8 cellular contexts compared by ENCODE assay signal in the genomic region with DNA sequence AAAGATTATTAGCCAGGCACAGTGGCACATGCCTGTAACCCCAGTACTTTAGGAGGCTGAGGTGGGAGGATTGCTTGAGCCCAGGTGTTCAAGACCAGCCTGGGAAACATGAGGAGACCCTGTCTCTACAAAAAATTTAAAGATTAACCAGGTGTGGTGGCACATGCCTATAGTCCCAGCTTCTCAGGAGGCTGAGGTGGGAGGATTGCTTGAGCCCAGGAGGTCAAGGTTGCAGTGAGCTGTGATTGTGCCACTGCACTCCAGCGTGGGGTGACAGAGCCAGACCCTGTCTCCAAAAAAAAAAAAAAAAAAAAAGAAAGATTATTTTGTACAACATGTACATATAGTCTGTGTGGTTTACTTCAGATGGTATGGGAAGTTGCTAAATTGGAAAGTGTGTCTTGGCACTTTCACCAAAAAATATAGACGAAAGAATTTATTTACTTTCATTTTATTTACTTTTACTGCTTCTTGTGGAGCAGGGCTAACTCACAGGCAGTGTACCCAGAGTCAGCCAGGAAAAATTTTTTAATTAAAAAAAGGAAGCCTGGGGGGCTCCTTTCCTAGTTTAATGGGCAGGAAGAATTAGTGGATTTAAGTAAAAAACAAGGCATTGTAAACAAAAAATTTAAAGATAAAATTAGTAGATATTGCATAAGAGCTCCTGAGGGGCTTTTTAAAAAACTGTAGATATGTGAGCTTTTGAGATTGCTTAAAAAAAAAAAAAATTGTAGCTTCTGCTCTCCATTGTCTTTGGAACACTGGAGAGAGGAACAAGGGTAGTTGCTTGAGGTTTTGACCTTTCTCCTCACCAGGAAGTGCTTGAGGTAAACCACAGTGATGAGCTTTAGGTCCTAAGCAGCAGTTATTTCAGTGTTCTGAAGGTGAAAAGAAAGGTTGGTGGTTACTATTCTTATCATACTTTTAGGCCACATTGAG. TPM values are rescaled to one million over a fixed set of nuclear protein-coding genes. Genes with fewer than 3 reads are reported as not detected.
DNase-seq lines count a peak whose midpoint lies in the region; ATAC-seq and TF ChIP-seq lines count a peak whose summit lies in the region.

No MANE protein-coding gene starts in this region.

- no peaks in the 10 kb centered on the region for H4K20me1 ChIP-seq in OCI-LY7 (ENCODE audit: insufficient read depth, low read length)

- H3K4me3 ChIP-seq in OCI-LY7 (ENCODE audit: low read depth, low read length, poor library complexity, severe bottlenecking) = no peak overlapping the region
- no peak overlapping the region for H3K4me3 ChIP-seq in vagina
- H3K4me3 ChIP-seq in ascending aorta = no peak overlapping the region

- no TSS peak for BruUV-seq in OCI-LY7 (replicated peaks; lab: Mats Ljungman, UMichigan)

- intact Hi-C loops in OCI-LY7 (cut with micrococcal nuclease; ENCODE audit: unreplicated experiment) (no loop called here), vagina (cut with DNase I) (no loop called here), ascending aorta (cut with DNase I) (no loop called here)

- 0 out of 2 replicates have a peak, but pooled peaks cover 4% of the 10 kb centered on the region for H3K79me2 ChIP-seq in OCI-LY7 (ENCODE audit: insufficient read depth, low read depth, low read length)

- no peak overlapping the region for H2AFZ ChIP-seq in OCI-LY7 (ENCODE audit: low read length)

- H3K27me3 ChIP-seq in vagina (no peaks in the 10 kb centered on the region), ascending aorta (no peaks in the 10 kb centered on the region)

- H3K27ac ChIP-seq in OCI-LY7 (ENCODE audit: low read depth, low read length, poor library complexity, severe bottlenecking) (peak overlapping the region; percentile 7), vagina (no peak overlapping the region), ascending aorta (no peak overlapping the region)

- peaks cover 25% of the 10 kb centered on the region for H3K36me3 ChIP-seq in OCI-LY7 (ENCODE audit: insufficient read depth, low read length)
- peaks cover 0 to 9% of the 10 kb centered on the region in 2 donors for H3K36me3 ChIP-seq in vagina
- H3K36me3 ChIP-seq in ascending aorta = peaks cover 0 to 21% of the 10 kb centered on the region in 2 donors

- DNase-seq in OCI-LY7 (ENCODE audit: low spot score) = peak; percentile 43
- DNase-seq in myocyte (ENCODE audit: low read depth) = peak; percentile 10
- DNase-seq in NAMALWA (ENCODE audit: low spot score) = no peak
- no peak for DNase-seq in NCI-H1092 (lab: John Stamatoyannopoulos, UW)
- DNase-seq in vagina (ENCODE audit: extremely low spot score in 2 of 2) = no peak
- no peak for DNase-seq in ascending aorta (ENCODE audit: low spot score in 2 of 2)

- TF ChIP-seq POLR2A in vagina (IDR thresholded peaks at IDR 0.05) = no peak

- peak; percentile 91 for ATAC-seq in GM18868 (IDR thresholded peaks at IDR 0.05; ENCODE audit: unreplicated experiment)
- peak; percentile 87 for ATAC-seq in HG02623 (IDR thresholded peaks at IDR 0.05; ENCODE audit: unreplicated experiment)

- no peak for TF ChIP-seq CTCF in OCI-LY7 (conservative IDR thresholded peaks at IDR 0.05; ENCODE audit: low read length)
- TF ChIP-seq CTCF in vagina (IDR thresholded peaks at IDR 0.05) = no peak
- no peak for TF ChIP-seq CTCF in ascending aorta (IDR thresholded peaks at IDR 0.05)

- peak overlapping the region; percentile 30 for H3K4me2 ChIP-seq in OCI-LY7 (ENCODE audit: low read length)

- POLR2A ChIA-PET in OCI-LY7 (lab: Charles Lee) = interaction anchor here (0.6 to 1.8 kb wide), 6 partner anchors 12 to 974 kb away, joined by 3 to 6 read pairs (median 4); no protein-coding TSS in a partner anchor

- CTCF ChIA-PET in OCI-LY7 (lab: Charles Lee; ENCODE audit: unreplicated experiment) = interaction anchor here (0.6 kb wide), 1 partner anchor 44 kb away, joined by 3 read pairs; no protein-coding TSS in a partner anchor

- H3K9me2 ChIP-seq in OCI-LY7 (ENCODE audit: insufficient read depth, low read length) = no peaks in the 10 kb centered on the region

- H3K4me1 ChIP-seq in OCI-LY7 (ENCODE audit: insufficient read depth, low read length, poor library complexity, severe bottlenecking) (peaks cover 13% of the 10 kb centered on the region), vagina (peaks cover 9% of the 10 kb centered on the region), ascending aorta (peaks cover 0 to 2% of the 10 kb centered on the region in 2 donors)

- H3K9me3 ChIP-seq in OCI-LY7 (ENCODE audit: low read length) (no peaks in the 10 kb centered on the region), vagina (no peaks in the 10 kb centered on the region), ascending aorta (no peaks in the 10 kb centered on the region)

RNA-seq across cellular contexts. Expression of gene VDAC2, which starts 44.6 kb away (rescaled TPM):
- total RNA-seq in OCI-LY7 (2014; rRNA removed; shearing (Covaris generic)) = 77.8 and 81.4 TPM in 2 replicates
- total RNA-seq in OCI-LY7 (2022) = 148 and 182 TPM in 2 replicates
- total RNA-seq in myocyte = 253 and 273 TPM in 2 replicates
- 214 TPM for polyA plus RNA-seq in myocyte (2012)
- 127 TPM for total RNA-seq in vagina
- total RNA-seq in ascending aorta = 14.4 TPM

RNA-seq across cellular contexts. Expression of gene SAMD8, which starts 54.5 kb away (rescaled TPM):
- 8.3 and 8.8 TPM in 2 replicates for total RNA-seq in OCI-LY7 (2014; rRNA removed; shearing (Covaris generic))
- total RNA-seq in OCI-LY7 (2022) = 16.7 and 18.9 TPM in 2 replicates
- total RNA-seq in myocyte = 40.1 and 40.5 TPM in 2 replicates
- polyA plus RNA-seq in myocyte (2012) = 10.9 TPM
- total RNA-seq in vagina = 42.7 TPM
- total RNA-seq in ascending aorta = 16.5 TPM

Comparison
In these comparisons a context has a peak if more than half of its experiments do, and no peak if none do; other contexts are left out.
1. DNase-seq: peak in OCI-LY7 (single experiment) and myocyte (single experiment); none in NAMALWA (single experiment), NCI-H1092 (single experiment), vagina (0 of 2) and ascending aorta (0 of 2).